In the genomic region with DNA sequence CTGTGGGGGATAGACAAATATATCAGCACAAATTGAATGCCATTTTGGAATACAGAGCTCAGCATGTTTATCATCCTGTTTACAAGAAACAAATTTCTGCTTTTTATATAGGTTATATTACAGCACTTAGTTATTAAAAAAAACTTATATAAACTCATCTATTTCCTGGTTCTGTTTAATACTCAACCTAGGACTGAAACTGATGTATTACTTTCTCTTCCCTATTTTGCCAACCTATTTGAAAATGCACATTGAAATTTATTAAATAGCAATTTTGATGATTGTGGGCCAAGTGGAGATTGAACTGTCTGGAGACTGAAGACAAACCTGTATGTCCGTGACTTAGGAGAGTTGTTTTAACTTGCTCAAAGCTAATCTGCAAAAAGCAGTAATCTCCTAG, we compare ENCODE assay signal across 13 cellular contexts.
DNase-seq lines count a peak whose midpoint lies in the region; ATAC-seq and TF ChIP-seq lines count a peak whose summit lies in the region.
"Had no signal": no experiment of that assay in that cellular context is flagged by ENCODE, and none has a peak within 500 bp of the region (broad histone marks: within the 10 kb centered on the region; RNA-seq: fewer than 3 reads in every experiment).

No MANE protein-coding gene starts in this region.

- TF ChIP-seq CTCF in chondrocyte (IDR thresholded peaks at IDR 0.05): no peak

- DNase-seq in chondrocyte (ENCODE audit: low spot score) (no peak), dedifferentiated amniotic fluid mesenchymal stem cell (ENCODE audit: extremely low spot score) (no peak), pons (ENCODE audit: low spot score) (no peak)
- DNase-seq in effector CD8-positive, alpha-beta T cell (lab: John Stamatoyannopoulos, UW): no peak
- DNase-seq: activated CD4-positive, alpha-beta T cell treated with anti-CD3 and anti-CD28 coated beads for 48 hours; body of pancreas; endodermal cell; glutamatergic neuron; GOT3; testis had no signal

- no peak overlapping the region for H3K4me3 Mint-ChIP-seq in chondrocyte (ENCODE audit: unreplicated experiment)
- H3K4me3 Mint-ChIP-seq: endodermal cell had no signal

- H3K36me3 Mint-ChIP-seq in chondrocyte (ENCODE audit: low read depth): no peaks in the 10 kb centered on the region

- H3K27ac Mint-ChIP-seq in chondrocyte (ENCODE audit: unreplicated experiment): no peak overlapping the region
- H3K27ac Mint-ChIP-seq: endodermal cell had no signal

- no peaks in the 10 kb centered on the region for H3K9me3 Mint-ChIP-seq in chondrocyte (ENCODE audit: low read depth)
- H3K9me3 Mint-ChIP-seq: endodermal cell had no signal

- ATAC-seq in GM18909 (IDR thresholded peaks at IDR 0.05; ENCODE audit: poor library complexity, unreplicated experiment) (peak; percentile 90), HG02610 (IDR thresholded peaks at IDR 0.05; ENCODE audit: unreplicated experiment) (peak; percentile 56), HG03354 (IDR thresholded peaks at IDR 0.05; ENCODE audit: poor library complexity, severe bottlenecking, unreplicated experiment) (peak; percentile 89)
- ATAC-seq: body of pancreas had no signal

- no peaks in the 10 kb centered on the region for H3K4me1 Mint-ChIP-seq in chondrocyte (ENCODE audit: low read depth)

- H3K27me3 Mint-ChIP-seq in chondrocyte (ENCODE audit: low read depth): no peaks in the 10 kb centered on the region
